ENCODE assay signal across 16 cellular contexts in genomic region chr7:18529213-18529612, GRCh38.
"Had no signal": no experiment of that assay in that cellular context is flagged by ENCODE, and none has a peak within 500 bp of the region (broad histone marks: within the 10 kb centered on the region; RNA-seq: fewer than 3 reads in every experiment).

No MANE protein-coding gene starts in this region.

- H3K9ac ChIP-seq: parathyroid adenoma had no signal

- H3K9me3 ChIP-seq: body of pancreas, neutrophil, thyroid gland had no signal

- H3K9me3 Mint-ChIP-seq: activated CD4-positive, alpha-beta memory T cell treated with anti-CD3 and anti-CD28 coated beads for 36 hours; activated naive CD8-positive, alpha-beta T cell treated with anti-CD3 and anti-CD28 coated beads, Interleukin-2, amount 10 ng/mL, durations not matched to agents 7 days and 5 days; natural killer cell; stimulated activated effector memory CD8-positive, alpha-beta T cell treated with anti-CD3 and anti-CD28 coated beads, Interleukin-12 subunit alpha, Interleukin-12 subunit beta, amount 100 ng/mL, for 72 hours; T-helper 2 cell treated with Interferon-gamma antibody and Interleukin-4, amounts not matched to agents 5 μg/mL and 100 μg/mL, for 36 hours had no signal

- H3K27me3 Mint-ChIP-seq: activated CD4-positive, alpha-beta memory T cell treated with anti-CD3 and anti-CD28 coated beads for 36 hours; activated naive CD8-positive, alpha-beta T cell treated with anti-CD3 and anti-CD28 coated beads, Interleukin-2, amount 10 ng/mL, durations not matched to agents 7 days and 5 days had no signal

- H3K4me1 Mint-ChIP-seq: activated naive CD8-positive, alpha-beta T cell treated with anti-CD3 and anti-CD28 coated beads, Interleukin-2, amount 10 ng/mL, durations not matched to agents 7 days and 5 days had no signal

- H3K36me3 Mint-ChIP-seq: activated CD4-positive, alpha-beta memory T cell treated with anti-CD3 and anti-CD28 coated beads for 36 hours; activated naive CD8-positive, alpha-beta T cell treated with anti-CD3 and anti-CD28 coated beads, Interleukin-2, amount 10 ng/mL, durations not matched to agents 7 days and 5 days; natural killer cell; stimulated activated effector memory CD8-positive, alpha-beta T cell treated with anti-CD3 and anti-CD28 coated beads, Interleukin-12 subunit alpha, Interleukin-12 subunit beta, amount 100 ng/mL, for 72 hours had no signal

- H3K36me3 ChIP-seq: neutrophil, thyroid gland had no signal

- H3K4me1 ChIP-seq: body of pancreas, parathyroid adenoma had no signal

- H3K4me3 ChIP-seq: body of pancreas, dorsolateral prefrontal cortex, smooth muscle cell, thyroid gland had no signal

- H3K4me2 ChIP-seq: smooth muscle cell had no signal

- H3K4me3 Mint-ChIP-seq: activated CD4-positive, alpha-beta memory T cell treated with anti-CD3 and anti-CD28 coated beads for 36 hours; activated naive CD8-positive, alpha-beta T cell treated with anti-CD3 and anti-CD28 coated beads, Interleukin-2, amount 10 ng/mL, durations not matched to agents 7 days and 5 days; natural killer cell; stimulated activated effector memory CD8-positive, alpha-beta T cell treated with anti-CD3 and anti-CD28 coated beads, Interleukin-12 subunit alpha, Interleukin-12 subunit beta, amount 100 ng/mL, for 72 hours; T-helper 2 cell treated with Interferon-gamma antibody and Interleukin-4, amounts not matched to agents 5 μg/mL and 100 μg/mL, for 36 hours had no signal

- H3K27me3 ChIP-seq: body of pancreas, dorsolateral prefrontal cortex, neutrophil, thyroid gland had no signal

- H3K27ac Mint-ChIP-seq: activated CD4-positive, alpha-beta memory T cell treated with anti-CD3 and anti-CD28 coated beads for 36 hours; activated naive CD8-positive, alpha-beta T cell treated with anti-CD3 and anti-CD28 coated beads, Interleukin-2, amount 10 ng/mL, durations not matched to agents 7 days and 5 days; natural killer cell; stimulated activated effector memory CD8-positive, alpha-beta T cell treated with anti-CD3 and anti-CD28 coated beads, Interleukin-12 subunit alpha, Interleukin-12 subunit beta, amount 100 ng/mL, for 72 hours; T-helper 2 cell treated with Interferon-gamma antibody and Interleukin-4, amounts not matched to agents 5 μg/mL and 100 μg/mL, for 36 hours had no signal

- H3K27ac ChIP-seq: body of pancreas, dorsolateral prefrontal cortex, neutrophil, parathyroid adenoma had no signal

- DNase-seq: activated CD4-positive, alpha-beta memory T cell treated with anti-CD3 and anti-CD28 coated beads for 36 hours; activated CD4-positive, alpha-beta T cell treated with anti-CD3 and anti-CD28 coated beads for 4 hours; activated naive CD8-positive, alpha-beta T cell treated with anti-CD3 and anti-CD28 coated beads, Interleukin-2, amount 10 ng/mL, durations not matched to agents 7 days and 5 days; amygdala; body of pancreas; dorsolateral prefrontal cortex; mesendoderm; natural killer cell; stimulated activated CD4-positive, alpha-beta T cell treated with anti-CD3 and anti-CD28 coated beads, Interleukin-4, amount 100 ng/mL, for 1 hour; thyroid gland had no signal

- ATAC-seq: body of pancreas; natural killer cell; sciatic nerve; stimulated activated effector memory CD8-positive, alpha-beta T cell treated with anti-CD3 and anti-CD28 coated beads, Interleukin-12 subunit alpha, Interleukin-12 subunit beta, amount 100 ng/mL, for 72 hours had no signal
